In the genomic region with DNA sequence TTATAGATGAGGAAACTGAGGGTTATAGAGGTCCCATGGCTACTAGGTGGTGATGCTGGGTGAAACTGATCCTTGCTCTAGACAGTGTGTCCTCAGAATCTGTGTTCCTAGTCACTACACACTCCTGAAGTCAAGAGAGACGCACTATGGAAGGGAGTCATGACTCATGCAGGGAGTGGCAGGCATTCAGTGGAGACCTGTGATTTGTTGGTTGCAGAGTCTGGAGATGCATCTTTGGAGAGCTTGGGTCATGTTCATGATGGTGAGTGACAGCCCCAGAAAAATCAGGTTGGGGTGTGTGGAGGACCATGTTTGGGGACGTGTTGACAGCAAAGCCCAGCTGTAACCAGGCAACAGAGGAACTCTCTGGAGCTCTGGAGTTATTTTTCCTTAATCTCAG, we compare ENCODE assay signal across 23 cellular contexts. TPM values are rescaled to one million over a fixed set of nuclear protein-coding genes. Genes with fewer than 3 reads are reported as not detected.
A peak's percentile ranks its signal among the peaks of the same experiment; 100 is the strongest.
DNase-seq lines count a peak whose midpoint lies in the region; ATAC-seq, FAIRE-seq and TF ChIP-seq lines count a peak whose summit lies in the region.
"Had no signal": no experiment of that assay in that cellular context is flagged by ENCODE, and none has a peak within 500 bp of the region (broad histone marks: within the 10 kb centered on the region; RNA-seq: fewer than 3 reads in every experiment).

No MANE protein-coding gene starts in this region.

- H3K27ac ChIP-seq in foreskin keratinocyte: no peak overlapping the region
- H3K27ac ChIP-seq: 22Rv1, PC-9, right atrium auricular region, thyroid gland had no signal

- DNase-seq in DMS53 (lab: John Stamatoyannopoulos, UW) (peak; percentile 44), DMS53 treated with DMSO at 0.1 percent for 48 hours (lab: John Stamatoyannopoulos, UW; ENCODE audit: unreplicated experiment) (no peak), RPMI7951 (ENCODE audit: low read depth) (peak; percentile 19), foreskin keratinocyte (peak in 1 of 2 donors; percentile 64), urothelium cell line (ENCODE audit: low spot score) (peak; percentile 56), pons (ENCODE audit: low spot score) (no peak), NCI-H1417 (lab: John Stamatoyannopoulos, UW) (no peak), iPS-NIHi11 (ENCODE audit: low spot score) (no peak)
- DNase-seq: activated CD4-positive, alpha-beta T cell treated with anti-CD3 and anti-CD28 coated beads for 36 hours; activated naive CD4-positive, alpha-beta T cell treated with anti-CD3 and anti-CD28 coated beads, Interleukin-2, amount 10 ng/mL, durations not matched to agents 7 days and 5 days; COR-L47; foreskin melanocyte; MV-4-11; NCI-H187; occipital lobe; stimulated activated CD4-positive, alpha-beta T cell treated with anti-CD3 and anti-CD28 coated beads, Interleukin-12 subunit alpha, Interleukin-12 subunit beta, amount 100 ng/mL, for 4 hours; stimulated activated CD4-positive, alpha-beta T cell treated with anti-CD3 and anti-CD28 coated beads, Interleukin-4, amount 100 ng/mL, for 4 hours; stimulated activated naive CD8-positive, alpha-beta T cell treated with anti-CD3 and anti-CD28 coated beads, Interleukin-15, Interleukin-2, amounts not matched to agents 100 U/mL and 50 U/mL, for 24 hours; thyroid gland had no signal

- H3K27me3 ChIP-seq in foreskin keratinocyte: no peaks in the 10 kb centered on the region
- H3K27me3 ChIP-seq: right atrium auricular region, thyroid gland had no signal

- no peaks in the 10 kb centered on the region for H3K4me1 ChIP-seq in foreskin keratinocyte
- H3K4me1 ChIP-seq: right atrium auricular region, thyroid gland had no signal

- ATAC-seq in foreskin keratinocyte: peak; percentile 91
- ATAC-seq: activated CD4-positive, alpha-beta T cell treated with anti-CD3 and anti-CD28 coated beads for 36 hours; stimulated activated naive CD8-positive, alpha-beta T cell treated with anti-CD3 and anti-CD28 coated beads, Interleukin-15, Interleukin-2, amounts not matched to agents 100 U/mL and 50 U/mL, for 24 hours had no signal

- TF ChIP-seq CTCF in foreskin keratinocyte (conservative IDR thresholded peaks at IDR 0.05): no peak

- FAIRE-seq in urothelium cell line (lab: Jason Lieb, UNC): peak; percentile 37
- FAIRE-seq: islet of Langerhans had no signal

RNA-seq across cellular contexts. Expression of gene FBXO21, which starts 38.0 kb away (rescaled TPM):
- total RNA-seq in RPMI7951 (2014; rRNA removed; shearing (Covaris generic)): 17.0 and 25.0 TPM in 2 replicates
- 28.1 and 30.4 TPM in 2 replicates for total RNA-seq in foreskin keratinocyte
- 8.0 and 9.3 TPM in 2 replicates for polyA plus RNA-seq in foreskin keratinocyte

Comparison
In these comparisons a context has a peak if more than half of its experiments do, and no peak if none do; other contexts are left out.
1. DNase-seq: peak in DMS53 (single experiment), RPMI7951 (single experiment) and urothelium cell line (single experiment); none in DMS53 treated with DMSO at 0.1 percent for 48 hours (single experiment), pons (single experiment), NCI-H1417 (0 of 3) and iPS-NIHi11 (single experiment).